In the genomic region with DNA sequence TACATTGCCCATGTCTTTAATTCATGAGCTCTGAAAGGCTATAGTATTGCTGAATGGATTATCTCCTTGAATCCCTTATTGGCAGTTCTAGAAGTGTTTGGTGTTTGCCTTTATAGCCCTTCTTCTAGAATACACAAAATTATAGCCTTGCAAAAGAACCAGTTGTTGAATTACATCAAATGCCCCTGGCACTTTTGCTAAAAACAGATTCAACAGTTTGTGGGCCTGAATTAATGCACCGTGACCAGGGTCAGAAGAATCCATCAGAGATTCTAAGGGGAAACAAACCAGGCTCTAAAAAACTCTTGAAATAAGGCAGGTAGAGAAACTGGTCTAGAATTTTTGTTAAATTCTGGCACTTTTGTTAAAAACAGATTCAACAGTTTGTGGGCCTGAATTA, we compare ENCODE assay signal across 19 cellular contexts.
DNase-seq lines count a peak whose midpoint lies in the region; ATAC-seq, FAIRE-seq and TF ChIP-seq lines count a peak whose summit lies in the region.
"Had no signal": no experiment of that assay in that cellular context is flagged by ENCODE, and none has a peak within 500 bp of the region (broad histone marks: within the 10 kb centered on the region; RNA-seq: fewer than 3 reads in every experiment).

No MANE protein-coding gene starts in this region.

- TF ChIP-seq RAD21 in IMR-90 (IDR thresholded peaks at IDR 0.05; ENCODE audit: low read length) (no peak), K562 (CRISPR knock-in tag; conservative IDR thresholded peaks at IDR 0.05 in 1 of 2, IDR thresholded peaks at IDR 0.05 in 1 of 2) (no peak)

- no peak overlapping the region for H3K18ac ChIP-seq in IMR-90 (ENCODE audit: low read depth, low read length)

- no peak overlapping the region for H4K8ac ChIP-seq in IMR-90 (ENCODE audit: low read depth in 2 of 2, low read length in 2 of 2)

- DNase-seq in IMR-90, result no peak
- DNase-seq in K562 (ENCODE audit: extremely low read depth in 1 of 4, low spot score in 3 of 4), result no peak
- DNase-seq in renal cortical epithelial cell (ENCODE audit: low read depth), result peak; percentile 81
- no peak for DNase-seq in NCI-H146 treated with DMSO at 0.1 percent for 48 hours (lab: John Stamatoyannopoulos, UW; ENCODE audit: unreplicated experiment)
- no peak for DNase-seq in DMS 273 (lab: John Stamatoyannopoulos, UW; ENCODE audit: unreplicated experiment)
- DNase-seq: AML-193; CD4-positive, alpha-beta memory T cell; DMS79 treated with DMSO at 0.1 percent for 48 hours; GF-D8; GOT3; H7; HFFc6 had no signal

- BruUV-seq in IMR-90 (replicated peaks; lab: Mats Ljungman, UMichigan) (no TSS peak), K562 (replicated peaks; lab: Mats Ljungman, UMichigan) (no TSS peak)

- TF ChIP-seq CTCF in IMR-90 (conservative IDR thresholded peaks at IDR 0.05; ENCODE audit: low read depth, low read length) (no peak), K562 (IDR thresholded peaks at IDR 0.05 in 2 of 3, conservative IDR thresholded peaks at IDR 0.05 in 1 of 3; ENCODE audit: insufficient read depth in 2 of 3, low read depth in 1 of 3, low read length in 3 of 3) (no peak), nephron (IDR thresholded peaks at IDR 0.05; ENCODE audit: unreplicated experiment in 3 of 3) (no peak)

- H3K4me2 ChIP-seq in IMR-90 (ENCODE audit: low read depth, low read length), result peak overlapping the region; percentile 28; the same call in 1 of the 2 replicates
- H3K4me2 ChIP-seq in K562 (ENCODE audit: insufficient read depth, low read length), result no peak overlapping the region
- H3K4me2 ChIP-seq: A549 had no signal

- peak overlapping the region in 2 of 3 experiments; percentile 60 to 85 for H3K27ac Mint-ChIP-seq in nephron
- H3K27ac Mint-ChIP-seq: CD4-positive, alpha-beta memory T cell; HFFc6 had no signal

- H3K4me1 Mint-ChIP-seq in nephron, result peaks cover 11% of the 10 kb centered on the region
- H3K4me1 Mint-ChIP-seq: CD4-positive, alpha-beta memory T cell had no signal

- H3K4me1 ChIP-seq in IMR-90 (ENCODE audit: control insufficient read depth, insufficient read depth, low read length) (peaks cover 4% of the 10 kb centered on the region; the same call in 1 of the 2 replicates), K562 (replicated peaks in 1 of 2; ENCODE audit: control insufficient read depth in 2 of 2, insufficient read depth in 2 of 2, low read length in 2 of 2) (no peaks in the 10 kb centered on the region)
- H3K4me1 ChIP-seq: A549 had no signal

- no peak overlapping the region for H2BK5ac ChIP-seq in IMR-90 (ENCODE audit: low read depth, low read length, poor library complexity, severe bottlenecking)

- dilution Hi-C loops in IMR-90 (cut with HindIII; ENCODE audit: low sequenced_read_pairs, unreplicated experiment), result no loop called here

- no peak for TF ChIP-seq POLR2A in IMR-90 (IDR thresholded peaks at IDR 0.05; ENCODE audit: low read depth, low read length)
- no peak for TF ChIP-seq POLR2A in K562 (conservative IDR thresholded peaks at IDR 0.05)

- H3K79me2 ChIP-seq in K562 (ENCODE audit: control insufficient read depth, insufficient read depth, low read length), result no peaks in the 10 kb centered on the region

- H2AFZ ChIP-seq in IMR-90 (replicated peaks; ENCODE audit: low read length, poor library complexity), result no peak overlapping the region
- peak overlapping the region; percentile 38; the same call in 1 of the 2 replicates for H2AFZ ChIP-seq in K562 (ENCODE audit: low read depth, low read length)

- no peak overlapping the region for H2AK5ac ChIP-seq in IMR-90 (ENCODE audit: low read depth, low read length)

- H2BK15ac ChIP-seq in IMR-90 (ENCODE audit: low read depth, low read length), result no peak overlapping the region

- no peak for TF ChIP-seq EP300 in K562 (IDR thresholded peaks at IDR 0.05; ENCODE audit: low read length)

- no peak overlapping the region for H4K5ac ChIP-seq in IMR-90 (ENCODE audit: low read depth, low read length)

- H2BK120ac ChIP-seq in IMR-90 (ENCODE audit: low read depth, low read length), result no peak overlapping the region

- in situ Hi-C loops in IMR-90 (cut with MboI; ENCODE audit: low sequenced_read_pairs) (no loop called here), K562 (cut with MboI) (no loop called here)

- H3K4me3 Mint-ChIP-seq in nephron, result no peak overlapping the region
- H3K4me3 Mint-ChIP-seq: CD4-positive, alpha-beta memory T cell; HFFc6 had no signal

- H3K9me3 Mint-ChIP-seq in nephron, result no peaks in the 10 kb centered on the region

- H4K91ac ChIP-seq in IMR-90 (ENCODE audit: insufficient read depth, low read depth, low read length), result no peak overlapping the region

- H3K9me3 ChIP-seq in IMR-90 (ENCODE audit: control insufficient read depth, insufficient read depth, low read length) (no peaks in the 10 kb centered on the region), K562 (replicated peaks; ENCODE audit: control insufficient read depth, insufficient read depth, low read depth, low read length) (peaks cover 4% of the 10 kb centered on the region; the same call in 1 of the 2 replicates)
- H3K9me3 ChIP-seq: A549 had no signal

- no peak overlapping the region for H2AK9ac ChIP-seq in IMR-90 (replicated peaks; ENCODE audit: low read depth, low read length, poor library complexity)

- no peak overlapping the region for H3K56ac ChIP-seq in IMR-90 (ENCODE audit: extremely low read depth, insufficient read depth, low read length)

- intact Hi-C loops in IMR-90 (cut with micrococcal nuclease) (no loop called here), K562 (cut with micrococcal nuclease) (no loop called here)

- no peak for FAIRE-seq in K562 (lab: Jason Lieb, UNC)
- FAIRE-seq: A549, HepG2 had no signal

- no peaks in the 10 kb centered on the region for H3K9me1 ChIP-seq in IMR-90 (ENCODE audit: insufficient read depth, low read length)
- H3K9me1 ChIP-seq in K562 (ENCODE audit: control insufficient read depth, insufficient read depth, low read length), result no peaks in the 10 kb centered on the region

- no peaks in the 10 kb centered on the region for H4K20me1 ChIP-seq in IMR-90 (ENCODE audit: insufficient read depth, low read length)
- no peaks in the 10 kb centered on the region for H4K20me1 ChIP-seq in K562 (replicated peaks; ENCODE audit: control insufficient read depth, insufficient read depth, low read length)

- H3K27ac ChIP-seq in IMR-90 (ENCODE audit: insufficient read depth, low read length) (no peak overlapping the region), K562 (ENCODE audit: extremely low read depth, low read depth, low read length) (no peak overlapping the region)
- H3K27ac ChIP-seq: 22Rv1, A549, C4-2B had no signal

- no peak for ATAC-seq in IMR-90 (ENCODE audit: low read depth)
- no peak for ATAC-seq in K562
- ATAC-seq in GM21825 (IDR thresholded peaks at IDR 0.05; ENCODE audit: unreplicated experiment), result no peak
- ATAC-seq: A549, HCT116, HepG2 had no signal

- H3K23ac ChIP-seq in IMR-90 (ENCODE audit: low read depth, low read length), result no peak overlapping the region

- H3K4ac ChIP-seq in IMR-90 (ENCODE audit: low read depth, low read length), result no peak overlapping the region

- CTCF ChIA-PET in IMR-90 (lab: Yijun Ruan, JAX), result no interaction called here
- CTCF ChIA-PET in K562 (lab: Yijun Ruan, JAX; ENCODE audit: low intra/inter-chr PET ratio), result no interaction called here

- H3K36me3 Mint-ChIP-seq in nephron (ENCODE audit: low read depth), result peaks cover 13% of the 10 kb centered on the region
- H3K36me3 Mint-ChIP-seq: CD4-positive, alpha-beta memory T cell had no signal

- H2BK20ac ChIP-seq in IMR-90 (ENCODE audit: low read depth, low read length), result no peak overlapping the region

- H3K36me3 ChIP-seq in IMR-90 (ENCODE audit: control insufficient read depth, insufficient read depth, low read length) (no peaks in the 10 kb centered on the region), K562 (ENCODE audit: control insufficient read depth, insufficient read depth, low read length) (no peaks in the 10 kb centered on the region)

- no peaks in the 10 kb centered on the region for H3K27me3 ChIP-seq in IMR-90 (ENCODE audit: control insufficient read depth, insufficient read depth, low read length)
- H3K27me3 ChIP-seq in K562 (ENCODE audit: control insufficient read depth in 2 of 2, insufficient read depth in 2 of 2, low read length in 2 of 2), result no peaks in the 10 kb centered on the region

- no peaks in the 10 kb centered on the region for H3K27me3 Mint-ChIP-seq in nephron (ENCODE audit: low read depth)
- H3K27me3 Mint-ChIP-seq: CD4-positive, alpha-beta memory T cell had no signal

- WGBS in IMR-90 (ENCODE audit: extremely low coverage in 2 of 2, insufficient read length in 1 of 2), 2 experiments, result no CpG with 5 or more reads among the region's 1 CpG
- WGBS in K562 (ENCODE audit: insufficient coverage, low coverage, missing lambda C conversion rate), result 73% methylated on average over 1 of the region's 1 CpG

- POLR2A ChIA-PET in IMR-90 (lab: Charles Lee; ENCODE audit: unreplicated experiment), result no interaction called here
- POLR2A ChIA-PET in K562 (lab: Yijun Ruan, JAX), result no interaction called here

- H3K4me3 ChIP-seq in IMR-90 (ENCODE audit: insufficient read depth, low read depth, low read length), result no peak overlapping the region
- H3K4me3 ChIP-seq in K562, result no peak overlapping the region
- H3K4me3 ChIP-seq: A549 had no signal

- H3K9ac ChIP-seq in IMR-90 (ENCODE audit: low read depth, low read length) (no peak overlapping the region), K562 (ENCODE audit: insufficient read depth in 1 of 2, low read depth in 2 of 2, low read length in 2 of 2) (no peak overlapping the region)

- H3K14ac ChIP-seq in IMR-90 (replicated peaks; ENCODE audit: low read depth, low read length), result no peak overlapping the region

- no peaks in the 10 kb centered on the region for H3K79me1 ChIP-seq in IMR-90 (ENCODE audit: low read depth in 1 of 2, low read length in 2 of 2)

TF ChIP-seq in IMR-90, 13 proteins besides CTCF, POLR2A, EP300 and RAD21 (continues in another document):
- no peak for TF ChIP-seq CHD1 (IDR thresholded peaks at IDR 0.05; ENCODE audit: low read depth, low read length)
- TF ChIP-seq MAFK (IDR thresholded peaks at IDR 0.05; ENCODE audit: low read depth, low read length), result no peak
- no peak for TF ChIP-seq SMC3 (IDR thresholded peaks at IDR 0.05; ENCODE audit: low read depth, low read length)
- TF ChIP-seq FOS (IDR thresholded peaks at IDR 0.05; ENCODE audit: low read depth, low read length), result no peak

TF ChIP-seq in K562, 482 proteins besides CTCF, POLR2A, EP300 and RAD21 (continues in another document):
- no peak for TF ChIP-seq ZNF121 (CRISPR knock-in tag; conservative IDR thresholded peaks at IDR 0.05)
- no peak for TF ChIP-seq FOXJ2 (tag; IDR thresholded peaks at IDR 0.05)
- no peak for TF ChIP-seq RBM39 (optimal IDR thresholded peaks at IDR 0.05; ENCODE audit: low read depth, low read length)
- no peak for TF ChIP-seq TARDBP (IDR thresholded peaks at IDR 0.05)
